Comparison of ENCODE assay signal across 12 cellular contexts in genomic region chr4:82432596-82432995, GRCh38. TPM values are rescaled to one million over a fixed set of nuclear protein-coding genes. Genes with fewer than 3 reads are reported as not detected.
DNase-seq lines count a peak whose midpoint lies in the region; ATAC-seq lines count a peak whose summit lies in the region.
"Had no signal": no experiment of that assay in that cellular context is flagged by ENCODE, and none has a peak within 500 bp of the region (broad histone marks: within the 10 kb centered on the region; RNA-seq: fewer than 3 reads in every experiment).

No MANE protein-coding gene starts in this region.

- H3K36me3 Mint-ChIP-seq in T-helper 1 cell treated with Interleukin-12 subunit alpha and Interleukin-12 subunit beta and Interleukin-4 antibody, amounts not matched to agents 30 μg/mL and 1 μg/mL, for 36 hours (ENCODE audit: low read depth), result peaks cover 40% of the 10 kb centered on the region
- peaks cover 31 to 73% of the 10 kb centered on the region in 2 donors for H3K36me3 Mint-ChIP-seq in activated naive CD4-positive, alpha-beta T cell treated with anti-CD3 and anti-CD28 coated beads, Interleukin-2, amount 50 U/mL, for 72 hours
- H3K36me3 Mint-ChIP-seq in natural killer cell treated with Interleukin-12 subunit alpha and Interleukin-12 subunit beta and Interleukin-15 and Interleukin-18, amount 100 ng/mL, for 72 hours, result peaks cover 20% of the 10 kb centered on the region

- H3K27me3 ChIP-seq in HUES6 (ENCODE audit: control insufficient read depth, insufficient read depth, low read length), result no peaks in the 10 kb centered on the region

- H3K27ac ChIP-seq in HUES6 (ENCODE audit: low read depth, low read length), result no peak overlapping the region

- peaks cover 41% of the 10 kb centered on the region for H3K4me1 Mint-ChIP-seq in T-helper 1 cell treated with Interleukin-12 subunit alpha and Interleukin-12 subunit beta and Interleukin-4 antibody, amounts not matched to agents 30 μg/mL and 1 μg/mL, for 36 hours (ENCODE audit: low read depth)
- peaks cover 38 to 46% of the 10 kb centered on the region in 2 donors for H3K4me1 Mint-ChIP-seq in natural killer cell treated with Interleukin-12 subunit alpha and Interleukin-12 subunit beta and Interleukin-15 and Interleukin-18, amount 100 ng/mL, for 72 hours (ENCODE audit: low read depth in 2 of 2)

- no peak overlapping the region for H3K9ac ChIP-seq in HUES6 (ENCODE audit: low read length)

- H3K4me1 ChIP-seq in HUES6 (ENCODE audit: control insufficient read depth, insufficient read depth, low read length), result peaks cover 13% of the 10 kb centered on the region

- H3K27me3 Mint-ChIP-seq in T-helper 1 cell treated with Interleukin-12 subunit alpha and Interleukin-12 subunit beta and Interleukin-4 antibody, amounts not matched to agents 30 μg/mL and 1 μg/mL, for 36 hours (ENCODE audit: low read depth), result no peaks in the 10 kb centered on the region
- H3K27me3 Mint-ChIP-seq in natural killer cell treated with Interleukin-12 subunit alpha and Interleukin-12 subunit beta and Interleukin-15 and Interleukin-18, amount 100 ng/mL, for 72 hours, result no peaks in the 10 kb centered on the region

- peak overlapping the region; percentile 49 for H3K27ac Mint-ChIP-seq in T-helper 1 cell treated with Interleukin-12 subunit alpha and Interleukin-12 subunit beta and Interleukin-4 antibody, amounts not matched to agents 30 μg/mL and 1 μg/mL, for 36 hours
- peak overlapping the region; percentile 52 to 88 for H3K27ac Mint-ChIP-seq in activated naive CD4-positive, alpha-beta T cell treated with anti-CD3 and anti-CD28 coated beads, Interleukin-2, amount 50 U/mL, for 72 hours
- H3K27ac Mint-ChIP-seq in natural killer cell treated with Interleukin-12 subunit alpha and Interleukin-12 subunit beta and Interleukin-15 and Interleukin-18, amount 100 ng/mL, for 72 hours, result no peak overlapping the region

- DNase-seq in T-helper 1 cell, result no peak
- DNase-seq in activated naive CD4-positive, alpha-beta T cell treated with anti-CD3 and anti-CD28 coated beads, Interleukin-2, amount 50 U/mL, for 72 hours (ENCODE audit: low spot score in 2 of 2), result no peak
- no peak for DNase-seq in natural killer cell treated with Interleukin-12 subunit alpha and Interleukin-12 subunit beta and Interleukin-15 and Interleukin-18, amount 100 ng/mL, for 72 hours (ENCODE audit: low spot score)
- DNase-seq in COLO668 (lab: John Stamatoyannopoulos, UW; ENCODE audit: unreplicated experiment), result no peak
- no peak for DNase-seq in NCI-H1417 (lab: John Stamatoyannopoulos, UW)
- DNase-seq: DMS 273 treated with DMSO at 0.1 percent for 48 hours, MM.1S, nucleus accumbens, T-helper 9 cell had no signal

- ATAC-seq in activated naive CD4-positive, alpha-beta T cell treated with anti-CD3 and anti-CD28 coated beads, Interleukin-2, amount 50 U/mL, for 72 hours, result no peak
- no peak for ATAC-seq in natural killer cell treated with Interleukin-12 subunit alpha and Interleukin-12 subunit beta and Interleukin-15 and Interleukin-18, amount 100 ng/mL, for 72 hours
- no peak for ATAC-seq in HG03521 (IDR thresholded peaks at IDR 0.05; ENCODE audit: unreplicated experiment)

- no peaks in the 10 kb centered on the region for H3K9me3 ChIP-seq in HUES6 (ENCODE audit: control insufficient read depth, insufficient read depth, low read depth, low read length)

- peak overlapping the region; percentile 16; the same call in 1 of the 2 replicates for H3K4me3 ChIP-seq in HUES6 (ENCODE audit: low read depth, low read length)

- peaks cover 36% of the 10 kb centered on the region for H3K36me3 ChIP-seq in HUES6 (ENCODE audit: control insufficient read depth, insufficient read depth, low read length)

- peak overlapping the region; percentile 37 for H3K4me3 Mint-ChIP-seq in T-helper 1 cell treated with Interleukin-12 subunit alpha and Interleukin-12 subunit beta and Interleukin-4 antibody, amounts not matched to agents 30 μg/mL and 1 μg/mL, for 36 hours
- H3K4me3 Mint-ChIP-seq in natural killer cell treated with Interleukin-12 subunit alpha and Interleukin-12 subunit beta and Interleukin-15 and Interleukin-18, amount 100 ng/mL, for 72 hours, result peak overlapping the region; percentile 45

- no peaks in the 10 kb centered on the region for H3K9me3 Mint-ChIP-seq in T-helper 1 cell treated with Interleukin-12 subunit alpha and Interleukin-12 subunit beta and Interleukin-4 antibody, amounts not matched to agents 30 μg/mL and 1 μg/mL, for 36 hours
- H3K9me3 Mint-ChIP-seq in activated naive CD4-positive, alpha-beta T cell treated with anti-CD3 and anti-CD28 coated beads, Interleukin-2, amount 50 U/mL, for 72 hours, result no peaks in the 10 kb centered on the region
- no peaks in the 10 kb centered on the region for H3K9me3 Mint-ChIP-seq in natural killer cell treated with Interleukin-12 subunit alpha and Interleukin-12 subunit beta and Interleukin-15 and Interleukin-18, amount 100 ng/mL, for 72 hours

RNA-seq across cellular contexts. Expression of gene ENOPH1, which starts 2.2 kb away (rescaled TPM):
- total RNA-seq in activated naive CD4-positive, alpha-beta T cell treated with anti-CD3 and anti-CD28 coated beads, Interleukin-2, amount 50 U/mL, for 72 hours, result 10 to 100 TPM; 43.7 to 62.2 TPM
- total RNA-seq in natural killer cell treated with Interleukin-12 subunit alpha and Interleukin-12 subunit beta and Interleukin-15 and Interleukin-18, amount 100 ng/mL, for 72 hours, result 10 to 100 TPM; 41.8 to 50.3 TPM

RNA-seq across cellular contexts. Expression of gene HNRNPDL, which starts 2.3 kb away (rescaled TPM):
- 100 to 1,000 TPM; 166 to 309 TPM for total RNA-seq in activated naive CD4-positive, alpha-beta T cell treated with anti-CD3 and anti-CD28 coated beads, Interleukin-2, amount 50 U/mL, for 72 hours
- total RNA-seq in natural killer cell treated with Interleukin-12 subunit alpha and Interleukin-12 subunit beta and Interleukin-15 and Interleukin-18, amount 100 ng/mL, for 72 hours, result 100 to 1,000 TPM; 226 to 248 TPM

RNA-seq across cellular contexts. Expression of gene HNRNPD, which starts 58.8 kb away (rescaled TPM):
- total RNA-seq in activated naive CD4-positive, alpha-beta T cell treated with anti-CD3 and anti-CD28 coated beads, Interleukin-2, amount 50 U/mL, for 72 hours, result 100 to 1,000 TPM; 260 to 462 TPM
- total RNA-seq in natural killer cell treated with Interleukin-12 subunit alpha and Interleukin-12 subunit beta and Interleukin-15 and Interleukin-18, amount 100 ng/mL, for 72 hours, result 100 to 1,000 TPM; 280 to 290 TPM

Comparison
In these comparisons a context has a peak if more than half of its experiments do, and no peak if none do; other contexts are left out.
1. H3K27ac Mint-ChIP-seq: peak in T-helper 1 cell treated with Interleukin-12 subunit alpha and Interleukin-12 subunit beta and Interleukin-4 antibody, amounts not matched to agents 30 μg/mL and 1 μg/mL, for 36 hours (single experiment) and activated naive CD4-positive, alpha-beta T cell treated with anti-CD3 and anti-CD28 coated beads, Interleukin-2, amount 50 U/mL, for 72 hours (2 of 2); none in natural killer cell treated with Interleukin-12 subunit alpha and Interleukin-12 subunit beta and Interleukin-15 and Interleukin-18, amount 100 ng/mL, for 72 hours (0 of 2).